Comparison of ENCODE assay signal across 33 cellular contexts in the genomic region with DNA sequence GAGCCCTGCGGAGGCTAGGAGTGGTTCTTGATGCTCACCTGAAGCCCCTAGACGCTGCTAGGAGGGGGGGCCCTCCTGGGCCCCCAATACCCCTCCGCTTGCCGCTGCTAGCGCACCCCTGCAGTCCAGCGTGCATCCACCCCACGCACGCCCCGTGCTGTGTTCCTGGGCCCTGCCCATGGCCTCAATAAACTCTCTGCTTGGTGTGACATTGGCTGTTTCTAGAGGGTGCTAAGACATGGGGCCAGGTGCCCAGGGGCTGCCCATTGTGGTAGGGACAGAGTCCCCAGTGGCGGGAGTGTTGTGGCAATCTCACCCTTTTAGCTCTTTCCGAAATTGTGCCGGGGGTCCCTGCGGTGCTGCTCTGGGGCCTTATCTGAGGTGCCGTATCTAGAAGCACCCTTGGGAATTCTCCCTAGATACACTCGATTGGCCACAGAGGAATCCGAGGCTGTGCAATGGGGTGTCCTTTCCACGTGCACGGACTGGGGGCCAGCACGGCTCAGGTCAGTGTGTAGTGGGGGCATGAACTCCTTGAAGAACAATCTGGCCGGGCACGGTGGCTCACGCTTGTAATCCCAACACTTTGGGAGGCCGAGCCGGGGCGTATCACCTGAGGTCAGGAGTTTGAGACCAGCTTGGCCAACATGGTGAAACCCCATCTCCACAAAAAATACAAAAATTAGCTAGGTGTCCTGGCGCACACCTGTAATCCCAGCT. TPM values are rescaled to one million over a fixed set of nuclear protein-coding genes. Genes with fewer than 3 reads are reported as not detected.
"Had no signal": no experiment of that assay in that cellular context is flagged by ENCODE, and none has a peak within 500 bp of the region (broad histone marks: within the 10 kb centered on the region; RNA-seq: fewer than 3 reads in every experiment).

No MANE protein-coding gene starts in this region.

- H3K4me2 ChIP-seq: hepatocyte, smooth muscle cell had no signal

- H3K4me1 ChIP-seq: right atrium auricular region, thyroid gland, vagina had no signal

- H3K27me3 ChIP-seq: hepatocyte, ovary, right atrium auricular region, right lobe of liver, testis, thyroid gland, upper lobe of left lung, vagina had no signal

- H3K9me3 Mint-ChIP-seq: nephron; neural crest cell; stimulated activated naive B cell treated with anti-CD40 and anti-IgM and Interleukin-4, amounts not matched to agents 10 μg/mL and 1 μg/mL and 100 μg/mL, for 72 hours had no signal

- H3K4me3 Mint-ChIP-seq: naive thymus-derived CD8-positive, alpha-beta T cell; nephron; neural crest cell; stimulated activated naive B cell treated with anti-CD40 and anti-IgM and Interleukin-4, amounts not matched to agents 10 μg/mL and 1 μg/mL and 100 μg/mL, for 72 hours had no signal

- H3K4me1 Mint-ChIP-seq: nephron had no signal

- H3K9me3 ChIP-seq: heart right ventricle, left ventricle myocardium inferior, lower lobe of right lung, neutrophil, ovary, right atrium auricular region, right lobe of liver, stomach, testis, thyroid gland, transverse colon, upper lobe of left lung, vagina had no signal

- H3K4me3 ChIP-seq: heart right ventricle, hepatocyte, left ventricle myocardium inferior, lower lobe of right lung, ovary, right atrium auricular region, right lobe of liver, smooth muscle cell, stomach, testis, thyroid gland, transverse colon, upper lobe of left lung, vagina had no signal

- H3K36me3 ChIP-seq: heart right ventricle, left ventricle myocardium inferior, lower lobe of right lung, neutrophil, ovary, right atrium auricular region, right lobe of liver, stomach, thyroid gland, transverse colon, upper lobe of left lung, vagina had no signal

- H3K36me3 Mint-ChIP-seq: naive thymus-derived CD8-positive, alpha-beta T cell; stimulated activated naive B cell treated with anti-CD40 and anti-IgM and Interleukin-4, amounts not matched to agents 10 μg/mL and 1 μg/mL and 100 μg/mL, for 72 hours had no signal

- H3K27ac Mint-ChIP-seq: naive thymus-derived CD8-positive, alpha-beta T cell; nephron; progenitor cell of endocrine pancreas; stimulated activated naive B cell treated with anti-CD40 and anti-IgM and Interleukin-4, amounts not matched to agents 10 μg/mL and 1 μg/mL and 100 μg/mL, for 72 hours had no signal

- DNase-seq: heart right ventricle; islet precursor cell; left ventricle myocardium inferior; lower lobe of right lung; mammary epithelial cell; naive thymus-derived CD8-positive, alpha-beta T cell; occipital lobe; right lobe of liver; stimulated activated CD4-positive, alpha-beta T cell treated with anti-CD3 and anti-CD28 coated beads, Interleukin-12 subunit alpha, Interleukin-12 subunit beta, amount 100 ng/mL, for 4 hours; stimulated activated CD4-positive, alpha-beta T cell treated with anti-CD3 and anti-CD28 coated beads, Interleukin-15, amount 100 ng/mL, for 24 hours; stimulated activated CD4-positive, alpha-beta T cell treated with anti-CD3 and anti-CD28 coated beads, Interleukin-2, amount 100 ng/mL, for 24 hours; stimulated activated CD4-positive, alpha-beta T cell treated with anti-CD3 and anti-CD28 coated beads, Interleukin-4, amount 100 ng/mL, for 1 hour; stimulated activated naive B cell treated with anti-CD40 and anti-IgM and Interleukin-4, amounts not matched to agents 10 μg/mL and 1 μg/mL and 100 μg/mL, for 72 hours; stimulated activated naive CD8-positive, alpha-beta T cell treated with anti-CD3 and anti-CD28 coated beads, Interleukin-15, Interleukin-2, amounts not matched to agents 100 U/mL and 50 U/mL, for 24 hours; stomach; testis; thyroid gland; transverse colon had no signal

- H3K27ac ChIP-seq: heart right ventricle, hepatocyte, left ventricle myocardium inferior, lower lobe of right lung, neutrophil, ovary, right atrium auricular region, right lobe of liver, testis, thyroid gland, upper lobe of left lung, vagina had no signal

- H2AFZ ChIP-seq: hepatocyte had no signal

RNA-seq across cellular contexts. Expression of a gene that starts 10.9 kb away (rescaled TPM):
- polyA plus RNA-seq: naive thymus-derived CD8-positive, alpha-beta T cell had no signal

RNA-seq across cellular contexts. Expression of a gene that starts 48.8 kb away (rescaled TPM):
- total RNA-seq: hepatocyte; left ventricle myocardium inferior; lower lobe of right lung; mammary epithelial cell; mucosa of gallbladder; naive thymus-derived CD8-positive, alpha-beta T cell; neural crest cell; occipital lobe; ovary; progenitor cell of endocrine pancreas; pulmonary artery endothelial cell; renal cortical epithelial cell; right atrium auricular region; skeletal muscle tissue; smooth muscle cell; stomach; transverse colon; urinary bladder; vagina had no signal
- polyA plus RNA-seq: heart right ventricle; naive thymus-derived CD8-positive, alpha-beta T cell; ovary; smooth muscle cell; urinary bladder had no signal
